Comparison of ENCODE assay signal across 8 cellular contexts in genomic region chr3:5122030-5122740, GRCh38. TPM values are rescaled to one million over a fixed set of nuclear protein-coding genes. Genes with fewer than 3 reads are reported as not detected.
A peak's percentile ranks its signal among the peaks of the same experiment; 100 is the strongest.
DNase-seq lines count a peak whose midpoint lies in the region; ATAC-seq and TF ChIP-seq lines count a peak whose summit lies in the region.

TSS of gene ARL8B (plus strand) at chr3:5122292. CDS start at chr3:5122466, 174 bp downstream.

- H3K9ac ChIP-seq in mucosa of stomach (ENCODE audit: low read length), result peak within 1 kb of the TSS; percentile 98

- H3K79me2 ChIP-seq in PC-9 (ENCODE audit: low read depth), result peaks cover 49% of the 10 kb centered on the region

- no TSS peak for BruUV-seq in PC-9 (replicated peaks; lab: Mats Ljungman, UMichigan)

- DNase-seq in DMS 273 treated with DMSO at 0.1 percent for 48 hours (lab: John Stamatoyannopoulos, UW), result peak; percentile 11
- peak in 75 of 76 experiments; percentile 11 to 93 (median 82) for DNase-seq in HUDEP-2 (lab: John Stamatoyannopoulos, UW; ENCODE audit: unreplicated experiment in 76 of 76)
- peak; percentile 58 to 90 for DNase-seq in PC-9
- peak; percentile 95 for DNase-seq in activated T-cell treated with anti-CD3 and anti-CD28 coated beads, Interleukin-2, amount 50 U/mL, for 1 hour
- peak; percentile 93 to 96 for DNase-seq in erythroblast (lab: John Stamatoyannopoulos, UW)
- peak; percentile 97 for DNase-seq in stimulated activated CD8-positive, alpha-beta memory T cell treated with anti-CD3 and anti-CD28 coated beads, Interleukin-4, amount 100 ng/mL, for 48 hours

- H3K4me2 ChIP-seq in PC-9, result peak within 1 kb of the TSS; percentile 92

- TF ChIP-seq POLR2A in erythroblast (IDR thresholded peaks at IDR 0.05; ENCODE audit: low read length), result peak; percentile 97

- peak; percentile 72 for TF ChIP-seq CTCF in PC-9 (conservative IDR thresholded peaks at IDR 0.05)

- POLR2A ChIA-PET in PC-9 (lab: Charles Lee; ENCODE audit: unreplicated experiment), result interaction anchor here (0.6 kb wide), 1 partner anchor 90 kb away, joined by 4 read pairs; no protein-coding TSS in a partner anchor

- H3K4me1 ChIP-seq in PC-9 (replicated peaks; ENCODE audit: insufficient read depth) (peaks cover 26% of the 10 kb centered on the region), mucosa of stomach (ENCODE audit: control insufficient read depth, insufficient read depth, low read length) (peaks cover 15% of the 10 kb centered on the region)

- intact Hi-C loops in PC-9 (cut with micrococcal nuclease; ENCODE audit: unreplicated experiment), result loop anchor here (1.0 to 5.0 kb wide), 8 partner anchors 22 to 410 kb away; partner anchors contain the start of gene EDEM1

- H4K20me1 ChIP-seq in PC-9 (ENCODE audit: insufficient read depth), result peaks cover 16% of the 10 kb centered on the region

- H2AFZ ChIP-seq in PC-9, result peak within 1 kb of the TSS; percentile 48; the same call in 1 of the 2 replicates

- no peaks in the 10 kb centered on the region for H3K9me2 ChIP-seq in PC-9 (ENCODE audit: insufficient read depth)

- H3K36me3 ChIP-seq in PC-9 (ENCODE audit: low read depth) (no peaks in the 10 kb centered on the region), mucosa of stomach (ENCODE audit: control insufficient read depth, insufficient read depth, low read length) (no peaks in the 10 kb centered on the region)

- H3K9me3 ChIP-seq in PC-9 (ENCODE audit: insufficient read depth, low read depth) (no peaks in the 10 kb centered on the region), mucosa of stomach (ENCODE audit: control insufficient read depth, low read length) (no peaks in the 10 kb centered on the region)

- H3F3A ChIP-seq in PC-9 (ENCODE audit: insufficient read depth, low read depth), result peaks cover 22% of the 10 kb centered on the region

- peak within 1 kb of the TSS; percentile 85 for H3K27ac ChIP-seq in PC-9

- H3K4me3 ChIP-seq in PC-9, result peak within 1 kb of the TSS; percentile 76
- H3K4me3 ChIP-seq in mucosa of stomach (ENCODE audit: low read length), result peak within 1 kb of the TSS; percentile 88

- H3K27me3 ChIP-seq in PC-9 (ENCODE audit: insufficient read depth, low read depth) (no peaks in the 10 kb centered on the region), mucosa of stomach (ENCODE audit: control insufficient read depth, insufficient read depth, low read length) (no peaks in the 10 kb centered on the region)

- peak; percentile 97 for ATAC-seq in GM21381 (IDR thresholded peaks at IDR 0.05; ENCODE audit: unreplicated experiment)

- CTCF ChIA-PET in PC-9 (lab: Charles Lee), result interaction anchor here (1.4 to 1.8 kb wide), 2 partner anchors 22 to 75 kb away, joined by 8 to 10 read pairs; no protein-coding TSS in a partner anchor

RNA-seq across cellular contexts. Expression of gene ARL8B, which starts in this region (rescaled TPM):
- 45.4 and 49.5 TPM in 2 replicates for total RNA-seq in PC-9 (2021)

Comparison
In these comparisons a context has a peak if more than half of its experiments do, and no peak if none do; other contexts are left out.
1. Peak in every context shown above with its lines: DNase-seq, ATAC-seq, H3K4me3 ChIP-seq and H3K27ac ChIP-seq.
2. DNase-seq: peak in every context shown above with its lines; median percentile 97 in stimulated activated CD8-positive, alpha-beta memory T cell treated with anti-CD3 and anti-CD28 coated beads, Interleukin-4, amount 100 ng/mL, for 48 hours; 95 in activated T-cell treated with anti-CD3 and anti-CD28 coated beads, Interleukin-2, amount 50 U/mL, for 1 hour; 94 in erythroblast; 82 in HUDEP-2; 74 in PC-9; 11 in DMS 273 treated with DMSO at 0.1 percent for 48 hours.